Comparison of ENCODE assay signal across 29 cellular contexts in the genomic region with DNA sequence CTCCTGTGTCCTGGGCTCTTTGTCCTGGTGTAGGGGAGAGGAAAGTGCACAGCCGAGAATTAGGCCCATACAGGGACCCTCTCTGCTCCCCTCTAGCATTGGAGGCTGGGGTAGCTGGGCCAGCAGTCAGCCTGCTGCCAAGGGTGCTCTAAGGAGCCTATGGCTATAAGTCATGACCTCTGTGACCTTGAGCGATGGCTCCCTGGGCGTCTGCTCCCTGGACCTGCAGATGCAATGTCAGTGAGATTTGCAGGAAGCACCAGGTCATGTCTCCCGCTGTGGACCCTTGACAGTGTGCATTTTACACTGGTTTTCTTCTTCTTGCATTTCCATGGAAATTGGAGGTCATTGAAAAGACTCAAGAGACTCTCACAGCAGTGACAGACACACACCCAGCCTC.
"Had no signal": no experiment of that assay in that cellular context is flagged by ENCODE, and none has a peak within 500 bp of the region (broad histone marks: within the 10 kb centered on the region; RNA-seq: fewer than 3 reads in every experiment).

No MANE protein-coding gene starts in this region.

- H3K27ac Mint-ChIP-seq: naive thymus-derived CD4-positive, alpha-beta T cell; nephron; progenitor cell of endocrine pancreas; stimulated activated memory B cell treated with anti-CD40 and anti-IgM and Interleukin-4, amounts not matched to agents 10 μg/mL and 1 μg/mL and 100 μg/mL, for 72 hours had no signal

- H3K9me3 Mint-ChIP-seq: natural killer cell; neural progenitor cell; stimulated activated naive CD8-positive, alpha-beta T cell treated with anti-CD3 and anti-CD28 coated beads, Interleukin-15, amount 100 ng/mL, for 72 hours had no signal

- H3K4me2 ChIP-seq: neural progenitor cell had no signal

- H3K4me3 Mint-ChIP-seq: naive thymus-derived CD4-positive, alpha-beta T cell; natural killer cell; nephron; neural progenitor cell; stimulated activated memory B cell treated with anti-CD40 and anti-IgM and Interleukin-4, amounts not matched to agents 10 μg/mL and 1 μg/mL and 100 μg/mL, for 72 hours; stimulated activated naive CD8-positive, alpha-beta T cell treated with anti-CD3 and anti-CD28 coated beads, Interleukin-15, amount 100 ng/mL, for 72 hours had no signal

- H3K4me1 Mint-ChIP-seq: nephron; stimulated activated memory B cell treated with anti-CD40 and anti-IgM and Interleukin-4, amounts not matched to agents 10 μg/mL and 1 μg/mL and 100 μg/mL, for 72 hours; stimulated activated naive CD8-positive, alpha-beta T cell treated with anti-CD3 and anti-CD28 coated beads, Interleukin-15, amount 100 ng/mL, for 72 hours had no signal

- H2AFZ ChIP-seq: neural progenitor cell, parathyroid adenoma had no signal

- H3K9me3 ChIP-seq: neutrophil, ovary, psoas muscle, right lobe of liver, thyroid gland, upper lobe of left lung, vagina had no signal

- DNase-seq: naive thymus-derived CD4-positive, alpha-beta T cell; natural killer cell; nucleus accumbens; ovary; sigmoid colon; small intestine; stimulated activated CD4-positive, alpha-beta T cell treated with anti-CD3 and anti-CD28 coated beads, Interleukin-12 subunit alpha, Interleukin-12 subunit beta, amount 100 ng/mL, for 4 hours; stimulated activated CD4-positive, alpha-beta T cell treated with anti-CD3 and anti-CD28 coated beads, Interleukin-1b, Interleukin-23, amount 100 ng/mL, for 48 hours; stimulated activated CD4-positive, alpha-beta T cell treated with anti-CD3 and anti-CD28 coated beads, Interleukin-4, amount 100 ng/mL, for 1 hour; stimulated activated CD4-positive, alpha-beta T cell treated with anti-CD3 and anti-CD28 coated beads, Interleukin-4, amount 100 ng/mL, for 4 hours; stimulated activated CD8-positive, alpha-beta memory T cell treated with anti-CD3 and anti-CD28 coated beads, Interleukin-4, amount 100 ng/mL, for 48 hours; stimulated activated naive CD4-positive, alpha-beta T cell; stimulated activated naive CD8-positive, alpha-beta T cell treated with anti-CD3 and anti-CD28 coated beads, Interleukin-15, amount 100 ng/mL, for 72 hours; stimulated activated naive CD8-positive, alpha-beta T cell treated with anti-CD3 and anti-CD28 coated beads, Interleukin-15, Interleukin-2, amounts not matched to agents 100 U/mL and 50 U/mL, for 24 hours; substantia nigra; thyroid gland; trophoblast cell; upper lobe of left lung had no signal

- H3K36me3 Mint-ChIP-seq: naive thymus-derived CD4-positive, alpha-beta T cell; neural progenitor cell; stimulated activated memory B cell treated with anti-CD40 and anti-IgM and Interleukin-4, amounts not matched to agents 10 μg/mL and 1 μg/mL and 100 μg/mL, for 72 hours had no signal

- H3K4me1 ChIP-seq: neural progenitor cell, parathyroid adenoma, psoas muscle, sigmoid colon, thyroid gland, tibial nerve, upper lobe of left lung, vagina had no signal

- H3K27ac ChIP-seq: neural progenitor cell, neutrophil, ovary, parathyroid adenoma, psoas muscle, right lobe of liver, sigmoid colon, thoracic aorta, thyroid gland, tibial nerve, upper lobe of left lung, vagina had no signal

- H3K27me3 ChIP-seq: neural progenitor cell, neutrophil, ovary, right lobe of liver, sigmoid colon, thyroid gland, tibial nerve, upper lobe of left lung, vagina had no signal

- H3K36me3 ChIP-seq: neural progenitor cell, ovary, right lobe of liver, sigmoid colon, thoracic aorta, thyroid gland, upper lobe of left lung, vagina had no signal

- H3K9ac ChIP-seq: neural progenitor cell, parathyroid adenoma had no signal

- H3K27me3 Mint-ChIP-seq: stimulated activated naive CD8-positive, alpha-beta T cell treated with anti-CD3 and anti-CD28 coated beads, Interleukin-15, amount 100 ng/mL, for 72 hours had no signal

- H3K4me3 ChIP-seq: neural progenitor cell, ovary, psoas muscle, right lobe of liver, sigmoid colon, thoracic aorta, thyroid gland, tibial nerve, upper lobe of left lung, vagina had no signal
